Comparison of ENCODE assay signal across 1 cellular context in genomic region chr19:50658438-50659317, GRCh38.
TF ChIP-seq lines count a peak whose summit lies in the region.

No MANE protein-coding gene starts in this region.

TF ChIP-seq in liver, 16 proteins besides CTCF, POLR2A, EP300 and RAD21 (continued from another document):
- no peak for TF ChIP-seq MAX (IDR thresholded peaks at IDR 0.05)
- TF ChIP-seq TAF1 (conservative IDR thresholded peaks at IDR 0.05), result no peak
- no peak for TF ChIP-seq NR2F2 (IDR thresholded peaks at IDR 0.05)
- no peak for TF ChIP-seq REST (IDR thresholded peaks at IDR 0.05)
- TF ChIP-seq SP1 (IDR thresholded peaks at IDR 0.05), result no peak
- TF ChIP-seq HNF4G (IDR thresholded peaks at IDR 0.05), result no peak
- no peak for TF ChIP-seq HNF4A (conservative IDR thresholded peaks at IDR 0.05)
- no peak for TF ChIP-seq GABPA (IDR thresholded peaks at IDR 0.05 in 1 of 2, conservative IDR thresholded peaks at IDR 0.05 in 1 of 2)
- TF ChIP-seq EGR1 (IDR thresholded peaks at IDR 0.05; ENCODE audit: low read depth in 2 of 2), result no peak
- no peak for TF ChIP-seq FOXA1 (IDR thresholded peaks at IDR 0.05)
